In genomic region chr13:53784331-53784730, GRCh38 we compare ENCODE assay signal across 9 cellular contexts.
"Had no signal": no experiment of that assay in that cellular context is flagged by ENCODE, and none has a peak within 500 bp of the region (broad histone marks: within the 10 kb centered on the region; RNA-seq: fewer than 3 reads in every experiment).

No MANE protein-coding gene starts in this region.

- DNase-seq: activated CD4-positive, alpha-beta memory T cell treated with anti-CD3 and anti-CD28 coated beads, Interleukin-2, amount 10 ng/mL, durations not matched to agents 7 days and 5 days; activated CD4-positive, alpha-beta T cell treated with anti-CD3 and anti-CD28 coated beads for 36 hours; activated effector memory CD4-positive, alpha-beta T cell treated with anti-CD3 and anti-CD28 coated beads, Interleukin-2, amount 50 U/mL, for 16 hours; activated T-cell treated with anti-CD3 and anti-CD28 coated beads, Interleukin-2, amount 50 U/mL, for 48 hours; amniotic stem cell; islet precursor cell had no signal

- ATAC-seq: activated CD4-positive, alpha-beta T cell treated with anti-CD3 and anti-CD28 coated beads for 36 hours; esophagus mucosa; left lobe of liver; stimulated activated effector memory CD8-positive, alpha-beta T cell treated with anti-CD3 and anti-CD28 coated beads, Interleukin-12 subunit alpha, Interleukin-12 subunit beta, amount 100 ng/mL, for 72 hours had no signal
